ENCODE assay signal across 8 cellular contexts in the genomic region with DNA sequence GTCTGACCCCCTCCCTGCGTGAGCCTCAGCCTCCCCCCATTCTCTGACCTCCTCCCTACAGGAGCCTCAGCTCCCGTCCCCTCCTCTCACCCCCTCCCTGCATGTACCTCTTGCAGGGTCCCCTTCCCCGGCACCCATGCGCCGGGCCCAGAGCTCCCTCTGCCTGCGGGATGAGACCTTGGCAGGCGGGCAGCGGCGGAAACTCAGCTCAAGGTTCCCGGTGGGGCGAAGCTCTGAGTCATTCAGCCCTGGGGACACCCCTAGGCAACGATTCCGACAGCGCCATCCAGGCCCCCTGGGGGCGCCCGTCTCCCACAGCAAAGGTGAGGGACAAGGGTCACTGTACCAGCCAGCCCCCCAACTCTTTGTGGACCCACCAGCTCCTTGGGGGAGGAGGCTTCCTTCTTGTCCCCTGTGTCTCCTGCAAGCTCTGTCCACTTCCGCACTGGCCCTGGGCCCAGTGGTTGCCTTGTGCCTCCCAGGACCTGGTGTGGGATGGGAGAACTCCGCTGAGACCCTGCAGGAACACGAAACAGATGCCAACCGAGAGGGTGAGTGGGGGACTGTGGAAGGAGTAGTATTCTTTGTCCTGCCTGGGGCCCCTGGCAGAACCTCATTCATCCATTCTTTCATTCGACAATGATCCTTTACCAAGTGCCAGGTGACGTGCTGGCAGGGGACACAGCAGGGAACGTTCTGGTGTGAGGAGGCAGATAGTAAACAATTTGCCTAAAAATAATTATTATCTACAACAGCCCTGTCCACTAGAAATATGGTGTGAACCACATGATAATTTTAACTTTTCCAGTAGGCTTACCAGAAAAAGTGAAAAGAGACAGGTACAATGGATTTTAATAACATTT. TPM values are rescaled to one million over a fixed set of nuclear protein-coding genes. Genes with fewer than 3 reads are reported as not detected.
DNase-seq lines count a peak whose midpoint lies in the region; ATAC-seq and TF ChIP-seq lines count a peak whose summit lies in the region.

No MANE protein-coding gene starts in this region.

- peak; percentile 71 for TF ChIP-seq CTCF in osteocyte (IDR thresholded peaks at IDR 0.05)

- DNase-seq in Ammon's horn (ENCODE audit: low spot score) (peak; percentile 82), GM19238 (ENCODE audit: insufficient read length, low spot score) (peak; percentile 81), NCI-H345 (lab: John Stamatoyannopoulos, UW) (peak; percentile 89), glomerular endothelial cell (ENCODE audit: extremely low read depth, low read depth, low spot score) (peak; percentile 36), osteocyte (ENCODE audit: extremely low spot score, unreplicated experiment) (no peak), NCI-H187 (lab: John Stamatoyannopoulos, UW) (no peak)
- peak; percentile 47 for DNase-seq in activated T-cell treated with anti-CD3 and anti-CD28 coated beads, Interleukin-2, amount 50 U/mL, for 4 hours

- no peaks in the 10 kb centered on the region for H3K9me3 Mint-ChIP-seq in activated T-cell treated with anti-CD3 and anti-CD28 coated beads, Interleukin-2, amount 50 U/mL, for 4 hours
- H3K9me3 Mint-ChIP-seq in osteocyte (ENCODE audit: unreplicated experiment), result no peaks in the 10 kb centered on the region

- peak overlapping the region; percentile 69 for H3K27ac Mint-ChIP-seq in osteocyte (ENCODE audit: unreplicated experiment)

- peak; percentile 16 to 19 for ATAC-seq in activated T-cell treated with anti-CD3 and anti-CD28 coated beads, Interleukin-2, amount 50 U/mL, for 4 hours
- ATAC-seq in GM19023 (IDR thresholded peaks at IDR 0.05; ENCODE audit: unreplicated experiment), result no peak

- H3K27me3 Mint-ChIP-seq in activated T-cell treated with anti-CD3 and anti-CD28 coated beads, Interleukin-2, amount 50 U/mL, for 4 hours (ENCODE audit: low read depth), result no peaks in the 10 kb centered on the region
- no peaks in the 10 kb centered on the region for H3K27me3 Mint-ChIP-seq in osteocyte (ENCODE audit: unreplicated experiment)

- H3K36me3 Mint-ChIP-seq in activated T-cell treated with anti-CD3 and anti-CD28 coated beads, Interleukin-2, amount 50 U/mL, for 4 hours (ENCODE audit: insufficient read depth), result peaks cover 4% of the 10 kb centered on the region
- H3K36me3 Mint-ChIP-seq in osteocyte (ENCODE audit: unreplicated experiment), result no peaks in the 10 kb centered on the region

- no peak overlapping the region for H3K4me3 Mint-ChIP-seq in activated T-cell treated with anti-CD3 and anti-CD28 coated beads, Interleukin-2, amount 50 U/mL, for 4 hours
- H3K4me3 Mint-ChIP-seq in osteocyte (ENCODE audit: unreplicated experiment), result no peak overlapping the region

- H3K4me1 Mint-ChIP-seq in activated T-cell treated with anti-CD3 and anti-CD28 coated beads, Interleukin-2, amount 50 U/mL, for 4 hours (ENCODE audit: low read depth), result peaks cover 22% of the 10 kb centered on the region
- H3K4me1 Mint-ChIP-seq in osteocyte (ENCODE audit: unreplicated experiment), result peaks cover 30% of the 10 kb centered on the region

RNA-seq across cellular contexts. Expression of a gene that starts 3.7 kb away (rescaled TPM):
- total RNA-seq in activated T-cell treated with anti-CD3 and anti-CD28 coated beads, Interleukin-2, amount 50 U/mL, for 4 hours, result 10 to 100 TPM; 43.3 to 49.9 (median 48.1) TPM
- total RNA-seq in glomerular endothelial cell, result 42.1 and 49.0 TPM in 2 replicates
- 33.7 and 35.9 TPM in 2 replicates for total RNA-seq in osteocyte

RNA-seq across cellular contexts. Expression of a gene that starts 15.3 kb away (rescaled TPM):
- total RNA-seq in activated T-cell treated with anti-CD3 and anti-CD28 coated beads, Interleukin-2, amount 50 U/mL, for 4 hours, result 10 to 100 TPM; 87.4 to 97.9 (median 96.2) TPM
- total RNA-seq in glomerular endothelial cell (3.2 and 3.4 TPM in 2 replicates), osteocyte (0.30 TPM in 1 of 2 replicates, not detected in the other)

RNA-seq across cellular contexts. Expression of a gene that starts 37.4 kb away (rescaled TPM):
- total RNA-seq in activated T-cell treated with anti-CD3 and anti-CD28 coated beads, Interleukin-2, amount 50 U/mL, for 4 hours, result 10 to 100 TPM; 78.3 to 96.8 (median 81.0) TPM
- total RNA-seq in glomerular endothelial cell (305 and 480 TPM in 2 replicates), osteocyte (215 and 217 TPM in 2 replicates)

RNA-seq across cellular contexts. Expression of a gene that starts 38.0 kb away (rescaled TPM):
- 100 to 1,000 TPM; 432 to 461 (median 438) TPM for total RNA-seq in activated T-cell treated with anti-CD3 and anti-CD28 coated beads, Interleukin-2, amount 50 U/mL, for 4 hours
- total RNA-seq in glomerular endothelial cell, result 217 and 259 TPM in 2 replicates
- 159 and 174 TPM in 2 replicates for total RNA-seq in osteocyte

RNA-seq across cellular contexts. Expression of a gene that starts 50.0 kb away (rescaled TPM):
- 10 to 100 TPM; 81.5 to 93.4 (median 89.3) TPM for total RNA-seq in activated T-cell treated with anti-CD3 and anti-CD28 coated beads, Interleukin-2, amount 50 U/mL, for 4 hours
- 46.9 and 47.2 TPM in 2 replicates for total RNA-seq in glomerular endothelial cell
- 32.7 and 37.4 TPM in 2 replicates for total RNA-seq in osteocyte

Comparison
In these comparisons a context has a peak if more than half of its experiments do, and no peak if none do; other contexts are left out.
1. DNase-seq: peak in Ammon's horn (single experiment), GM19238 (single experiment), NCI-H345 (single experiment), activated T-cell treated with anti-CD3 and anti-CD28 coated beads, Interleukin-2, amount 50 U/mL, for 4 hours (single experiment) and glomerular endothelial cell (single experiment); none in osteocyte (single experiment) and NCI-H187 (0 of 2).
2. RNA of a gene that starts 15.3 kb away (total RNA-seq): 87.4 to 97.9 TPM in activated T-cell treated with anti-CD3 and anti-CD28 coated beads, Interleukin-2, amount 50 U/mL, for 4 hours; 3.2 to 3.4 TPM in glomerular endothelial cell and 0.30 TPM in osteocyte; every median in the first group is over 10 times any median in the second.